9 cellular contexts compared by ENCODE assay signal in genomic region chr20:38601216-38602184, GRCh38. TPM values are rescaled to one million over a fixed set of nuclear protein-coding genes. Genes with fewer than 3 reads are reported as not detected.
DNase-seq lines count a peak whose midpoint lies in the region; ATAC-seq, FAIRE-seq and TF ChIP-seq lines count a peak whose summit lies in the region.
"Had no signal": no experiment of that assay in that cellular context is flagged by ENCODE, and none has a peak within 500 bp of the region (broad histone marks: within the 10 kb centered on the region; RNA-seq: fewer than 3 reads in every experiment).

Gene ARHGAP40, plus strand, starts transcription at chr20:38601809.

- no peaks in the 10 kb centered on the region for H3K9me3 Mint-ChIP-seq in astrocyte (ENCODE audit: unreplicated experiment)

- H3K27ac Mint-ChIP-seq in astrocyte (ENCODE audit: unreplicated experiment) = no peak within 1 kb of the TSS

- H4K20me1 ChIP-seq in astrocyte (ENCODE audit: insufficient read depth, low read length) (no peaks in the 10 kb centered on the region), Karpas-422 (ENCODE audit: insufficient read depth, low read depth, low read length) (no peaks in the 10 kb centered on the region)

- H3K36me3 Mint-ChIP-seq in astrocyte (ENCODE audit: low read depth, unreplicated experiment) = no peaks in the 10 kb centered on the region

- TF ChIP-seq CTCF in GM10266 (IDR thresholded peaks at IDR 0.05; ENCODE audit: control insufficient read depth, insufficient read depth, low read depth, missing control alignments) (peak; percentile 8), astrocyte (IDR thresholded peaks at IDR 0.05; ENCODE audit: insufficient read depth, low read depth, low read length) (peak; percentile 5), lower leg skin (IDR thresholded peaks at IDR 0.05) (no peak)

- H3K4me2 ChIP-seq in astrocyte (ENCODE audit: low read length) (peak within 1 kb of the TSS; percentile 83), Karpas-422 (ENCODE audit: low read depth, low read length, poor library complexity, severe bottlenecking) (no peak within 1 kb of the TSS)

- H3K9me3 ChIP-seq in astrocyte (ENCODE audit: insufficient read depth, low read depth, low read length) (no peaks in the 10 kb centered on the region), Karpas-422 (ENCODE audit: low read length) (no peaks in the 10 kb centered on the region)

- WGBS in lower leg skin, 2 donors = 8% methylated on average over 31 to 38 of the region's 42 CpGs

- FAIRE-seq in HTR-8/SVneo (lab: Jason Lieb, UNC) (peak; percentile 36), astrocyte (lab: Jason Lieb, UNC) (no peak)

- TF ChIP-seq POLR2A in lower leg skin (IDR thresholded peaks at IDR 0.05) = no peak

- peaks cover 7% of the 10 kb centered on the region for H3K4me1 Mint-ChIP-seq in astrocyte (ENCODE audit: low read depth, unreplicated experiment)

- H3K4me3 Mint-ChIP-seq in astrocyte (ENCODE audit: unreplicated experiment) = no peak within 1 kb of the TSS

- H3K27me3 ChIP-seq in astrocyte (ENCODE audit: insufficient read depth, low read length) (peaks cover 16% of the 10 kb centered on the region), Karpas-422 (ENCODE audit: low read length) (no peaks in the 10 kb centered on the region)

- H3K9ac ChIP-seq in astrocyte (ENCODE audit: low read length) (no peak within 1 kb of the TSS), Karpas-422 (ENCODE audit: low read length) (no peak within 1 kb of the TSS)

- H3K4me1 ChIP-seq in astrocyte (ENCODE audit: insufficient read depth, low read length) (peaks cover 11% of the 10 kb centered on the region), Karpas-422 (ENCODE audit: low read length) (peaks cover 4% of the 10 kb centered on the region; the same call in 1 of the 2 replicates)

- H3K4me3 ChIP-seq in astrocyte (ENCODE audit: insufficient read depth, low read depth, low read length) = no peak within 1 kb of the TSS
- no peak within 1 kb of the TSS for H3K4me3 ChIP-seq in lower leg skin (ENCODE audit: low read depth, poor library complexity, severe bottlenecking)
- H3K4me3 ChIP-seq in Karpas-422 (ENCODE audit: low read length) = no peak within 1 kb of the TSS

- H3K36me3 ChIP-seq in astrocyte (ENCODE audit: insufficient read depth, low read length) = no peaks in the 10 kb centered on the region
- H3K36me3 ChIP-seq in Karpas-422 (ENCODE audit: insufficient read depth, low read length) = no peaks in the 10 kb centered on the region

- H3K27ac ChIP-seq in astrocyte (ENCODE audit: low read depth, low read length) = no peak within 1 kb of the TSS
- H3K27ac ChIP-seq in Karpas-422 (ENCODE audit: low read length) = no peak within 1 kb of the TSS

- H3K9me2 ChIP-seq in Karpas-422 (replicated peaks; ENCODE audit: insufficient read depth, low read length) = no peaks in the 10 kb centered on the region

- ATAC-seq in sciatic nerve = no peak
- no peak for ATAC-seq in GM18517 (IDR thresholded peaks at IDR 0.05; ENCODE audit: unreplicated experiment)

- H3K79me2 ChIP-seq in astrocyte (ENCODE audit: insufficient read depth, low read length) = no peaks in the 10 kb centered on the region
- no peaks in the 10 kb centered on the region for H3K79me2 ChIP-seq in Karpas-422 (ENCODE audit: low read length)

- H3K27me3 Mint-ChIP-seq in astrocyte (ENCODE audit: low read depth, unreplicated experiment) = peaks cover 13% of the 10 kb centered on the region

- H2AFZ ChIP-seq in astrocyte (ENCODE audit: low read depth, low read length) = peak within 1 kb of the TSS; percentile 75
- H2AFZ ChIP-seq in Karpas-422 (ENCODE audit: low read length) = no peak within 1 kb of the TSS

- DNase-seq in GM10266 (ENCODE audit: extremely low spot score) (peak; percentile 52), HTR-8/SVneo (ENCODE audit: insufficient read length, low spot score) (no peak), astrocyte (ENCODE audit: low read depth) (peak; percentile 29), lower leg skin (ENCODE audit: low spot score in 2 of 2) (no peak), sciatic nerve (ENCODE audit: low spot score) (no peak), Karpas-422 (no peak)
- DNase-seq in NK-92 treated with Interleukin-12 subunit alpha and Interleukin-12 subunit beta, amount 100 ng/mL, for 24 hours (lab: John Stamatoyannopoulos, UW) = no peak
- DNase-seq: left cardiac atrium had no signal

- intact Hi-C loops in lower leg skin (cut with DNase I; ENCODE audit: low total_unique reads) = no loop called here
- intact Hi-C loops in sciatic nerve (cut with DNase I) = no loop called here

RNA-seq across cellular contexts. Expression of gene ARHGAP40, which starts in this region (rescaled TPM):
- 0.27 TPM in 1 of 2 replicates, not detected in the other for total RNA-seq in astrocyte
- total RNA-seq in lower leg skin = 10 to 100 TPM; 27.0 to 54.8 (median 45.9) TPM
- total RNA-seq in sciatic nerve = not detected
- total RNA-seq in Karpas-422 (2014; rRNA removed; shearing (Covaris generic); ENCODE audit: low replicate concordance) = 1.4 TPM in 1 of 2 replicates, not detected in the other
- total RNA-seq: left cardiac atrium had no signal

Comparison
In these comparisons a context has a peak if more than half of its experiments do, and no peak if none do; other contexts are left out.
1. RNA of gene ARHGAP40 (total RNA-seq): 27.0 to 54.8 TPM in lower leg skin; 0.27 TPM in astrocyte, not detected in sciatic nerve (single experiment) and 1.4 TPM in Karpas-422; every median in the first group is over 10 times any median in the second.
2. Peak in DNase-seq and H3K4me2 ChIP-seq in astrocyte; RNA of the gene not detected or under 1 TPM.
3. CTCF ChIP-seq: peak in GM10266 (single experiment) and astrocyte (single experiment); none in lower leg skin (0 of 3).